17 cellular contexts compared by ENCODE assay signal in the genomic region with DNA sequence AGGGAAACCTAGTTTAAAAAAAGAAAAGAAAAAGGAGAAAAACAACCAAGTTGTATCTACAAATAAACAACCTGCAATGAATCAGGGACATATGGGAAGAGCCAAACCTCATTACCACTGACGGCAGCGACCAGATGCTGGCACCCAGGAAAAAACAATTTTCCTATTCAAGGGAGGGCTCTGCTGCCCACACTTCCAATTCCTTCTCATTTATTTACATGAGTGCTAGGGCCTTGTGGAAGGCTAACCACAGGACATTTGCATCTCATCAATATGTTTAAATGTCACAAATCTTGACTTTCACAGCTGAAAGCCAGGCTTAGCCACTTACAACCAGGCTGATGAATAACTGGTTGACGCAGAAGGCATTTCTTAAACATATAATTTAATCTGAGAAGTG. TPM values are rescaled to one million over a fixed set of nuclear protein-coding genes. Genes with fewer than 3 reads are reported as not detected.
DNase-seq lines count a peak whose midpoint lies in the region; ATAC-seq and TF ChIP-seq lines count a peak whose summit lies in the region.
"Had no signal": no experiment of that assay in that cellular context is flagged by ENCODE, and none has a peak within 500 bp of the region (broad histone marks: within the 10 kb centered on the region; RNA-seq: fewer than 3 reads in every experiment).

No MANE protein-coding gene starts in this region.

- H3K27ac Mint-ChIP-seq in activated naive CD4-positive, alpha-beta T cell treated with anti-CD3 and anti-CD28 coated beads, Interleukin-2, amount 50 U/mL, for 24 hours: peak overlapping the region; percentile 27
- H3K27ac Mint-ChIP-seq in T-cell: peak overlapping the region; percentile 64 to 69

- H3K4me3 ChIP-seq in esophagus muscularis mucosa (no peak overlapping the region), subcutaneous abdominal adipose tissue (ENCODE audit: low read depth in 1 of 5, low read length in 5 of 5) (no peak overlapping the region), heart right ventricle (no peak overlapping the region)
- H3K4me3 ChIP-seq: psoas muscle, SK-N-MC, thyroid gland had no signal

- DNase-seq in activated naive CD4-positive, alpha-beta T cell treated with Interleukin-2 at 50 U/mL for 16 hours: no peak
- DNase-seq in T-cell (no peak), esophagus muscularis mucosa (ENCODE audit: extremely low spot score) (no peak), dermis blood vessel endothelial cell (no peak), heart right ventricle (no peak), GM20000 (ENCODE audit: low spot score) (no peak)
- DNase-seq: AML-193, aorta, head of caudate nucleus, left colon, psoas muscle, thyroid gland had no signal

- peaks cover 27% of the 10 kb centered on the region for H3K36me3 Mint-ChIP-seq in activated naive CD4-positive, alpha-beta T cell treated with anti-CD3 and anti-CD28 coated beads, Interleukin-2, amount 50 U/mL, for 24 hours
- H3K36me3 Mint-ChIP-seq in T-cell: peaks cover 68% of the 10 kb centered on the region

- 82% methylated on average over 3 of the region's 3 CpGs for WGBS in esophagus muscularis mucosa
- 91 to 94% methylated on average over 3 of the region's 3 CpGs for WGBS in heart right ventricle, 2 donors

- H3K27ac ChIP-seq in esophagus muscularis mucosa (replicated peaks in 1 of 4) (peak overlapping the region in 3 of 4 donors; percentile 1 to 40 (median 12)), subcutaneous abdominal adipose tissue (ENCODE audit: low read depth, low read length) (peak overlapping the region; percentile 68), heart right ventricle (peak overlapping the region in 4 of 10 donors; percentile 13 to 40 (median 32))
- H3K27ac ChIP-seq: psoas muscle, SK-N-MC, VCaP had no signal

- peaks cover 0 to 9% (median 4%) of the 10 kb centered on the region in 4 donors for H3K36me3 ChIP-seq in esophagus muscularis mucosa
- peaks cover 6 to 19% (median 12%) of the 10 kb centered on the region in 5 donors for H3K36me3 ChIP-seq in subcutaneous abdominal adipose tissue (ENCODE audit: control insufficient read depth in 5 of 5, insufficient read depth in 5 of 5, low read length in 5 of 5)
- peaks cover 0 to 35% (median 0%) of the 10 kb centered on the region in 9 donors for H3K36me3 ChIP-seq in heart right ventricle
- H3K36me3 ChIP-seq: thyroid gland had no signal

- TF ChIP-seq CTCF in esophagus muscularis mucosa (IDR thresholded peaks at IDR 0.05): no peak
- TF ChIP-seq CTCF in heart right ventricle (IDR thresholded peaks at IDR 0.05): no peak
- no peak for TF ChIP-seq CTCF in GM20000 (IDR thresholded peaks at IDR 0.05; ENCODE audit: extremely low read depth, missing control alignments)

- CTCF ChIA-PET in T-cell (lab: Charles Lee): no interaction called here

- H3K27me3 Mint-ChIP-seq in activated naive CD4-positive, alpha-beta T cell treated with anti-CD3 and anti-CD28 coated beads, Interleukin-2, amount 50 U/mL, for 24 hours: no peaks in the 10 kb centered on the region
- H3K27me3 Mint-ChIP-seq in T-cell: no peaks in the 10 kb centered on the region

- H3K27me3 ChIP-seq in esophagus muscularis mucosa: no peaks in the 10 kb centered on the region
- H3K27me3 ChIP-seq in subcutaneous abdominal adipose tissue (ENCODE audit: control insufficient read depth in 5 of 5, insufficient read depth in 4 of 5, low read length in 5 of 5): no peaks in the 10 kb centered on the region
- no peaks in the 10 kb centered on the region for H3K27me3 ChIP-seq in heart right ventricle
- H3K27me3 ChIP-seq: thyroid gland had no signal

- no peaks in the 10 kb centered on the region for H3K9me3 Mint-ChIP-seq in activated naive CD4-positive, alpha-beta T cell treated with anti-CD3 and anti-CD28 coated beads, Interleukin-2, amount 50 U/mL, for 24 hours
- H3K9me3 Mint-ChIP-seq in T-cell: no peaks in the 10 kb centered on the region

- H3K9me3 ChIP-seq in esophagus muscularis mucosa (no peaks in the 10 kb centered on the region), subcutaneous abdominal adipose tissue (ENCODE audit: control insufficient read depth in 5 of 5, low read length in 5 of 5) (no peaks in the 10 kb centered on the region), heart right ventricle (no peaks in the 10 kb centered on the region)
- H3K9me3 ChIP-seq: psoas muscle, thyroid gland had no signal

- no peak for TF ChIP-seq EP300 in esophagus muscularis mucosa (IDR thresholded peaks at IDR 0.05)

- peaks cover 77% of the 10 kb centered on the region for H3K4me1 Mint-ChIP-seq in activated naive CD4-positive, alpha-beta T cell treated with anti-CD3 and anti-CD28 coated beads, Interleukin-2, amount 50 U/mL, for 24 hours
- H3K4me1 Mint-ChIP-seq in T-cell: peaks cover 56 to 85% (median 77%) of the 10 kb centered on the region in 3 donors

- H3K9ac ChIP-seq in subcutaneous abdominal adipose tissue (ENCODE audit: low read length in 5 of 5): no peak overlapping the region

- no peak overlapping the region for H3K4me3 Mint-ChIP-seq in activated naive CD4-positive, alpha-beta T cell treated with anti-CD3 and anti-CD28 coated beads, Interleukin-2, amount 50 U/mL, for 24 hours
- no peak overlapping the region for H3K4me3 Mint-ChIP-seq in T-cell

- intact Hi-C loops in esophagus muscularis mucosa (cut with DNase I) (no loop called here), heart right ventricle (cut with DNase I) (no loop called here)

- H3K4me1 ChIP-seq in esophagus muscularis mucosa: peaks cover 28 to 94% (median 75%) of the 10 kb centered on the region in 4 donors
- peaks cover 8 to 60% (median 42%) of the 10 kb centered on the region in 5 donors for H3K4me1 ChIP-seq in subcutaneous abdominal adipose tissue (ENCODE audit: control insufficient read depth in 5 of 5, insufficient read depth in 5 of 5, low read length in 5 of 5)
- H3K4me1 ChIP-seq in heart right ventricle: peaks cover 4 to 98% (median 58%) of the 10 kb centered on the region in 9 donors

- TF ChIP-seq POLR2A in esophagus muscularis mucosa (IDR thresholded peaks at IDR 0.05; ENCODE audit: low read depth): no peak

- POLR2A ChIA-PET in T-cell (lab: Charles Lee): interaction anchor here in 1 of 2 donors (1.2 kb wide), 1 partner anchor 34 kb away, joined by 3 read pairs; no protein-coding TSS in a partner anchor

- no peak for ATAC-seq in T-cell (replicated peaks in 1 of 4)
- ATAC-seq in heart right ventricle: no peak
- ATAC-seq: left colon, psoas muscle had no signal

RNA-seq across cellular contexts. Expression of a gene that starts 36.0 kb away (rescaled TPM):
- 10 to 100 TPM; 55.5 to 73.4 (median 70.7) TPM for total RNA-seq in T-cell
- 100 to 1,000 TPM in 2 of 4 donors, 10 to 100 TPM in 2; 79.7 to 142 (median 104) TPM for total RNA-seq in esophagus muscularis mucosa
- 47.3 and 47.8 TPM in 2 replicates for total RNA-seq in dermis blood vessel endothelial cell
- 10 to 100 TPM; 17.4 to 32.2 (median 24.0) TPM for total RNA-seq in heart right ventricle
- 10 to 100 TPM; 20.5 to 25.9 TPM for polyA plus RNA-seq in heart right ventricle
- total RNA-seq: HT-29 had no signal
